Comparison of ENCODE assay signal across 8 cellular contexts in the genomic region with DNA sequence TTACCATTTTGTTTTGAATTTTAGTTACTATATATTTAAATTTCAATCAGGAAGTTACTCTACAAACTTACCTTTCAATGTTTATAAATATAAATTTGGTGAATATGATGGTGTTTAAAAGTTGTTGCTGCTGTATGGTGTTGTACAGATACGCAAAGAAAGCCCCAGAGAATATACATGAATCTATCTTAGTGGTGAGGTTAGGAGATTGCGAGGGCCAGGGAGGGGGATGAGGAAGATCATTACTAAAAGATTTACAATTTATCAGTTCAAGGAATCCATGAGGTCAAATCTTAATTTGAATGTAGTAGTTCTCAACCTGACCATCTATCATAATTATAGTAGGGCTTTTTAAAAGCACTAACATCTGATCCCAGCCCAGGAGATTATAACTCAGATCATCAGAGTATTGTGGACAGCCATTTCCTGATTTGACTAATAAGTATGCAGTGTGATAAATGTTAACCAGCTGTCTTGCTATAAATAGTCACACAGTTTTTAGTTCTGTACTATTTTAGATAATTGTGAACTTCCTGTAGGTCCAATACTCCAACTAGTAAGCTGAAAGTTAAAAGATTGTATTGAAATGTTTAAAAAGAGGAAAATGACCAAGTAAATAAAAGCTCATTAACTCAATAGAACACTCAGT.
A peak's percentile ranks its signal among the peaks of the same experiment; 100 is the strongest.
DNase-seq lines count a peak whose midpoint lies in the region; ATAC-seq and TF ChIP-seq lines count a peak whose summit lies in the region.

No MANE protein-coding gene starts in this region.

- TF ChIP-seq CTCF in AG10803 (conservative IDR thresholded peaks at IDR 0.05; ENCODE audit: low read length): no peak
- TF ChIP-seq CTCF in astrocyte of the cerebellum (IDR thresholded peaks at IDR 0.05; ENCODE audit: low read depth, low read length, missing control alignments): no peak

- ATAC-seq in GM19328 (IDR thresholded peaks at IDR 0.05; ENCODE audit: unreplicated experiment): peak; percentile 82
- peak; percentile 81 for ATAC-seq in HG03139 (IDR thresholded peaks at IDR 0.05; ENCODE audit: unreplicated experiment)

- in situ Hi-C loops in astrocyte of the cerebellum (cut with HindIII; ENCODE audit: low sequenced_read_pairs): loop anchor here (25.0 kb wide), 1 partner anchor 190 kb away; no protein-coding TSS in a partner anchor

- DNase-seq in AG10803 (ENCODE audit: low read depth): peak; percentile 54
- DNase-seq in astrocyte of the cerebellum (ENCODE audit: low read depth): peak; percentile 6
- no peak for DNase-seq in NCI-H187 treated with DMSO at 0.1 percent for 48 hours (lab: John Stamatoyannopoulos, UW)
- no peak for DNase-seq in NCI-H2029 (lab: John Stamatoyannopoulos, UW)
- no peak for DNase-seq in C1 segment of cervical spinal cord (lab: John Stamatoyannopoulos, UW)
- DNase-seq in iPS-NIHi11 (ENCODE audit: low spot score): no peak

- no peak overlapping the region for H3K4me3 ChIP-seq in AG10803 (ENCODE audit: low read length)
- H3K4me3 ChIP-seq in astrocyte of the cerebellum (ENCODE audit: low read depth, low read length): no peak overlapping the region

Comparison
In these comparisons a context has a peak if more than half of its experiments do, and no peak if none do; other contexts are left out.
1. DNase-seq: peak in AG10803 (single experiment) and astrocyte of the cerebellum (single experiment); none in NCI-H187 treated with DMSO at 0.1 percent for 48 hours (single experiment), NCI-H2029 (single experiment), C1 segment of cervical spinal cord (0 of 14) and iPS-NIHi11 (single experiment).